Comparison of ENCODE assay signal across 10 cellular contexts in the genomic region with DNA sequence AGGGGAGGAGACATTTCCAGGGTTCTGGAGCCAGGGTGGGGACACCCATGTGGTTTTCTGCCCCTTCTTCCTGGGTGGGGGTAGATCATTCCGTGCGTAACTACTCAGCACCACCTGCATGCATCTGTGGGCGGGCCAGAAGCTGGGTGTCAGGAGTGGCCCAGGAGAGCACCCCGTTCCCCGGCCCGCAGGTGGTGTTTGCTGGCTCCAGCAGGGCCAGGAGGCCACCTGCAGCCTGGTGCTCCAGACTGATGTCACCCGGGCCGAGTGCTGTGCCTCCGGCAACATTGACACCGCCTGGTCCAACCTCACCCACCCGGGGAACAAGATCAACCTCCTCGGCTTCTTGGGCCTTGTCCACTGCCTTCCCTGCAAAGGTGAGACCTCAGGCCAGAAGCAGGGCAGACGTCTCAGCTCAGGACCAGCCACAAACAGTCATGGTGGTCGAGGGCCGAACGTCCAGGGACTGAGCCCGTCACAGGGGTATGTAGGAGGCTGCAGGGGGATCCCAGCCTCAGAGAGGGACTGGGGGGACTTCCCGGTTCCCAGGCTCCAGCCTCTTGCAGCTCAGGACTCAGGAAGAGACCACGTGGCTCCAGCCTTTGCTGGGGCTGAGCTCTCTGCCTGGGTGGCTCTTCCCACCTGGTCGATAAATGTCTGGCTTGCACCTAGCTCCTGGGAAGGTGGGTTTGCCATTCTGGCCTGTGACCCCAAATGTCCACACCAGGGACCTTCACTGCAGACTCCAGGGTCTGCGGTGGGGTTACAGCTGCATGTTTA. TPM values are rescaled to one million over a fixed set of nuclear protein-coding genes. Genes with fewer than 3 reads are reported as not detected.
DNase-seq lines count a peak whose midpoint lies in the region; ATAC-seq and TF ChIP-seq lines count a peak whose summit lies in the region.
"Had no signal": no experiment of that assay in that cellular context is flagged by ENCODE, and none has a peak within 500 bp of the region (broad histone marks: within the 10 kb centered on the region; RNA-seq: fewer than 3 reads in every experiment).

No MANE protein-coding gene starts in this region.

- H3K79me2 ChIP-seq in ACC112 (ENCODE audit: control insufficient read depth, insufficient read depth, low read length, unreplicated experiment) (peaks cover 23% of the 10 kb centered on the region), HCT116 (ENCODE audit: insufficient read depth, low read length) (peaks cover 22% of the 10 kb centered on the region; the same call in 1 of the 2 replicates)

- no peak for TF ChIP-seq RAD21 in HCT116 (IDR thresholded peaks at IDR 0.05; ENCODE audit: low read depth)

- POLR2A ChIA-PET in HCT116 (lab: Charles Lee): interaction anchor here (1.1 to 2.6 kb wide), 5 partner anchors 10 to 75 kb away, joined by 4 to 10 read pairs (median 4); a partner anchor contains a TSS
- POLR2A ChIA-PET in activated CD4-positive, alpha-beta memory T cell treated with anti-CD3 and anti-CD28 coated beads for 36 hours (lab: Charles Lee): interaction anchor here (0.6 kb wide), 1 partner anchor 22 kb away, joined by 4 read pairs; no protein-coding TSS in a partner anchor

- peak overlapping the region; percentile 82 for H3K27ac Mint-ChIP-seq in mesothelial cell of epicardium
- no peak overlapping the region for H3K27ac Mint-ChIP-seq in activated CD4-positive, alpha-beta memory T cell treated with anti-CD3 and anti-CD28 coated beads for 36 hours
- H3K27ac Mint-ChIP-seq: activated naive CD4-positive, alpha-beta T cell treated with anti-CD3 and anti-CD28 coated beads for 36 hours had no signal

- peak overlapping the region; percentile 65 for H3K27ac ChIP-seq in ACC112 (ENCODE audit: low read depth, low read length)
- peak overlapping the region; percentile 75 for H3K27ac ChIP-seq in HCT116 (ENCODE audit: low read depth, low read length)
- H3K27ac ChIP-seq in brain microvascular endothelial cell: peak overlapping the region; percentile 93

- no peak for TF ChIP-seq POLR2A in HCT116 (IDR thresholded peaks at IDR 0.05; ENCODE audit: borderline replicate concordance, extremely low read depth, insufficient read depth, insufficient read length)

- H3K36me3 ChIP-seq in ACC112 (ENCODE audit: insufficient read depth, low read length): no peaks in the 10 kb centered on the region
- no peaks in the 10 kb centered on the region; a peak in 1 of 4 replicates for H3K36me3 ChIP-seq in HCT116 (ENCODE audit: control insufficient read depth in 1 of 2, insufficient read depth in 2 of 2, low read length in 2 of 2)
- peaks cover 12% of the 10 kb centered on the region for H3K36me3 ChIP-seq in brain microvascular endothelial cell (replicated peaks)

- ATAC-seq in HCT116: no peak
- ATAC-seq in GM21360 (IDR thresholded peaks at IDR 0.05; ENCODE audit: unreplicated experiment): no peak

- peaks cover 25% of the 10 kb centered on the region for H3K4me1 Mint-ChIP-seq in mesothelial cell of epicardium
- H3K4me1 Mint-ChIP-seq in activated CD4-positive, alpha-beta memory T cell treated with anti-CD3 and anti-CD28 coated beads for 36 hours (ENCODE audit: low read depth): no peaks in the 10 kb centered on the region

- intact Hi-C loops in HCT116 (cut with micrococcal nuclease): no loop called here
- intact Hi-C loops in activated CD4-positive, alpha-beta memory T cell treated with anti-CD3 and anti-CD28 coated beads for 36 hours (cut with micrococcal nuclease): no loop called here

- H3K4me1 ChIP-seq in ACC112 (ENCODE audit: control insufficient read depth, insufficient read depth, low read length, unreplicated experiment) (peaks cover 22% of the 10 kb centered on the region), HCT116 (ENCODE audit: control insufficient read depth in 1 of 2, insufficient read depth in 2 of 2, low read length in 2 of 2) (peaks cover 21 to 48% of the 10 kb centered on the region in 2 experiments)

- in situ Hi-C loops in brain microvascular endothelial cell (cut with HindIII; ENCODE audit: low pct_ligation_motif_present, low sequenced_read_pairs): no loop called here

- H3K4me3 Mint-ChIP-seq in mesothelial cell of epicardium: peak overlapping the region; percentile 58
- no peak overlapping the region for H3K4me3 Mint-ChIP-seq in activated CD4-positive, alpha-beta memory T cell treated with anti-CD3 and anti-CD28 coated beads for 36 hours

- peak overlapping the region; percentile 90 for H3K9ac ChIP-seq in HCT116 (ENCODE audit: low read length)

- H3K4me2 ChIP-seq in HCT116 (ENCODE audit: low read length): peak overlapping the region; percentile 98

- H3K9me3 ChIP-seq in HCT116 (ENCODE audit: control insufficient read depth in 1 of 2, insufficient read depth in 1 of 2, low read depth in 1 of 2, low read length in 2 of 2): no peaks in the 10 kb centered on the region

- TSS peak; percentile 58 for BruUV-seq in HCT116 (replicated peaks; lab: Mats Ljungman, UMichigan)

- no peaks in the 10 kb centered on the region for H3K27me3 Mint-ChIP-seq in mesothelial cell of epicardium (ENCODE audit: low read depth)
- H3K27me3 Mint-ChIP-seq in activated CD4-positive, alpha-beta memory T cell treated with anti-CD3 and anti-CD28 coated beads for 36 hours: peaks cover 15% of the 10 kb centered on the region

- no peaks in the 10 kb centered on the region for H3K9me2 ChIP-seq in HCT116 (ENCODE audit: insufficient read depth)

- no peaks in the 10 kb centered on the region for H3K36me3 Mint-ChIP-seq in mesothelial cell of epicardium
- H3K36me3 Mint-ChIP-seq in activated CD4-positive, alpha-beta memory T cell treated with anti-CD3 and anti-CD28 coated beads for 36 hours: no peaks in the 10 kb centered on the region

- CTCF ChIA-PET in HCT116 (lab: Charles Lee): interaction anchor here (0.6 to 1.4 kb wide), 2 partner anchors 14 to 563 kb away, joined by 5 to 6 read pairs; a partner anchor contains a TSS
- CTCF ChIA-PET in activated CD4-positive, alpha-beta memory T cell treated with anti-CD3 and anti-CD28 coated beads for 36 hours (lab: Charles Lee): interaction anchor here (0.8 kb wide), 1 partner anchor 57 kb away, joined by 3 read pairs; no protein-coding TSS in a partner anchor

- no peaks in the 10 kb centered on the region for H3K27me3 ChIP-seq in ACC112 (ENCODE audit: insufficient read depth, low read length)
- no peaks in the 10 kb centered on the region for H3K27me3 ChIP-seq in HCT116 (ENCODE audit: insufficient read depth, low read length)
- no peaks in the 10 kb centered on the region for H3K27me3 ChIP-seq in brain microvascular endothelial cell (replicated peaks)

- no peak overlapping the region for H2AFZ ChIP-seq in ACC112 (ENCODE audit: low read length, unreplicated experiment)
- no peak overlapping the region for H2AFZ ChIP-seq in HCT116 (ENCODE audit: low read depth, low read length, poor library complexity, severe bottlenecking)

- no peaks in the 10 kb centered on the region for H4K20me1 ChIP-seq in HCT116 (ENCODE audit: insufficient read depth)

- RAD21 ChIA-PET in HCT116 (lab: Charles Lee; ENCODE audit: low non-redundant PET in 1 of 2, low total read pairs in 2 of 2, uncharacterized antibody in 2 of 2, unreplicated experiment in 2 of 2): interaction anchor here (0.7 to 1.0 kb wide), 3 partner anchors 15 to 380 kb away, joined by 4 to 6 read pairs (median 5); a partner anchor contains a TSS

- peak overlapping the region; percentile 85 for H3K4me3 ChIP-seq in ACC112 (ENCODE audit: low read depth, low read length)
- peak overlapping the region; percentile 62 to 85 for H3K4me3 ChIP-seq in HCT116 (replicated peaks in 1 of 2; ENCODE audit: low read depth in 1 of 2, low read length in 2 of 2)
- peak overlapping the region; percentile 81 for H3K4me3 ChIP-seq in brain microvascular endothelial cell (ENCODE audit: low read depth, low read length)

- TF ChIP-seq CTCF in HCT116 (IDR thresholded peaks at IDR 0.05 in 2 of 3, conservative IDR thresholded peaks at IDR 0.05 in 1 of 3; ENCODE audit: borderline replicate concordance in 1 of 3, insufficient read depth in 1 of 3, low read depth in 2 of 3, low read length in 2 of 3) (no peak), brain microvascular endothelial cell (IDR thresholded peaks at IDR 0.05; ENCODE audit: low read depth, low read length, missing control alignments) (no peak), mesothelial cell of epicardium (IDR thresholded peaks at IDR 0.05; ENCODE audit: unreplicated experiment) (no peak)

- DNase-seq in HCT116 (ENCODE audit: low read depth, low spot score): no peak
- peak; percentile 31 for DNase-seq in brain microvascular endothelial cell
- DNase-seq in mesothelial cell of epicardium (ENCODE audit: low spot score in 2 of 2, unreplicated experiment in 2 of 2): no peak
- DNase-seq in NCI-H1694 treated with DMSO at 0.1 percent for 48 hours (lab: John Stamatoyannopoulos, UW): no peak
- DNase-seq in NOMO-1 (lab: John Stamatoyannopoulos, UW; ENCODE audit: unreplicated experiment in 2 of 2): no peak
- no peak for DNase-seq in activated CD4-positive, alpha-beta memory T cell treated with anti-CD3 and anti-CD28 coated beads for 36 hours
- DNase-seq: activated naive CD4-positive, alpha-beta T cell treated with anti-CD3 and anti-CD28 coated beads for 36 hours; NK-92 treated with Interleukin-12 subunit alpha and Interleukin-12 subunit beta, amount 100 ng/mL, for 24 hours had no signal

- no peaks in the 10 kb centered on the region for H3K9me3 Mint-ChIP-seq in mesothelial cell of epicardium
- H3K9me3 Mint-ChIP-seq in activated CD4-positive, alpha-beta memory T cell treated with anti-CD3 and anti-CD28 coated beads for 36 hours: no peaks in the 10 kb centered on the region
- H3K9me3 Mint-ChIP-seq: activated naive CD4-positive, alpha-beta T cell treated with anti-CD3 and anti-CD28 coated beads for 36 hours had no signal

RNA-seq across cellular contexts. Expression of a gene that starts 1.6 kb away (rescaled TPM):
- total RNA-seq in HCT116 (2021; ENCODE audit: unreplicated experiment): 29.1 TPM
- 25.7 and 26.1 TPM in 2 replicates for polyA plus RNA-seq in HCT116 (2012)
- 64.1 to 65.5 TPM (median 64.6 TPM) in 3 replicates for total RNA-seq in mesothelial cell of epicardium
- total RNA-seq in activated CD4-positive, alpha-beta memory T cell treated with anti-CD3 and anti-CD28 coated beads for 36 hours: 1 to 10 TPM; 5.7 to 6.0 TPM

RNA-seq across cellular contexts. Expression of a gene that starts 14.8 kb away (rescaled TPM):
- 93.8 TPM for total RNA-seq in HCT116 (2021; ENCODE audit: unreplicated experiment)
- 87.9 and 89.0 TPM in 2 replicates for polyA plus RNA-seq in HCT116 (2012)
- 41.6 to 47.3 TPM (median 47.1 TPM) in 3 replicates for total RNA-seq in mesothelial cell of epicardium
- total RNA-seq in activated CD4-positive, alpha-beta memory T cell treated with anti-CD3 and anti-CD28 coated beads for 36 hours: 10 to 100 TPM; 84.4 to 89.7 TPM

RNA-seq across cellular contexts. Expression of a gene that starts 17.5 kb away (rescaled TPM):
- total RNA-seq in HCT116 (2021; ENCODE audit: unreplicated experiment) (not detected), mesothelial cell of epicardium (not detected in 3 replicates)
- 0.12 and 0.16 TPM in 2 replicates for polyA plus RNA-seq in HCT116 (2012)
- total RNA-seq in activated CD4-positive, alpha-beta memory T cell treated with anti-CD3 and anti-CD28 coated beads for 36 hours: not detected
- total RNA-seq: activated naive CD4-positive, alpha-beta T cell treated with anti-CD3 and anti-CD28 coated beads for 36 hours had no signal

RNA-seq across cellular contexts. Expression of a gene that starts 30.9 kb away (rescaled TPM):
- total RNA-seq in HCT116 (2021; ENCODE audit: unreplicated experiment) (43.7 TPM), mesothelial cell of epicardium (80.5 to 87.1 TPM (median 86.9 TPM) in 3 replicates)
- polyA plus RNA-seq in HCT116 (2012): 28.5 and 34.2 TPM in 2 replicates
- under 1 TPM in 1 of 2 experiments, not detected in 1; 0.17 TPM for total RNA-seq in activated CD4-positive, alpha-beta memory T cell treated with anti-CD3 and anti-CD28 coated beads for 36 hours

RNA-seq across cellular contexts. Expression of a gene that starts 38.1 kb away (rescaled TPM):
- total RNA-seq in HCT116 (2021; ENCODE audit: unreplicated experiment) (1.5 TPM), mesothelial cell of epicardium (0.25 to 0.38 TPM in 2 of 3 replicates, not detected in the other)
- 0.35 and 0.39 TPM in 2 replicates for polyA plus RNA-seq in HCT116 (2012)
- total RNA-seq in activated CD4-positive, alpha-beta memory T cell treated with anti-CD3 and anti-CD28 coated beads for 36 hours: under 1 TPM in 1 of 2 experiments, not detected in 1; 0.14 TPM
- total RNA-seq: activated naive CD4-positive, alpha-beta T cell treated with anti-CD3 and anti-CD28 coated beads for 36 hours had no signal
